In the genomic region with DNA sequence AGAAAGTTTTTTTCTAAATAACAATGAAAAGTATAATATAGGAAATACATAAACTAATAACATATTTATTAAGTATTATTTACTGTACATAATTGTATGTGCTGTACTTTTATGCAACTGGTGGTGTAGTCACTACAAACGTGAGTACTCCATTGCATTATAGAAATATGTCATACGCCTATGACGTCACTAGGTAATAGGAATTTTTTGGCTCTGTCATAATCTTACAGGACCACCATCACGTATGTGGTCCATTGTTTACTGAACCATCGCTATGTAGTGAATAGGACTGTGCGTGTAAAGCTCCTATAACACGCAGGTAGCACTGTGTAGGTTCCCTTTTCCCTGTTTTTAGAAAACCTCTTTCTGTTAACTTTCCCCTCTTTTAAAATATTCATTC, we compare ENCODE assay signal across 40 cellular contexts.
"Had no signal": no experiment of that assay in that cellular context is flagged by ENCODE, and none has a peak within 500 bp of the region (broad histone marks: within the 10 kb centered on the region; RNA-seq: fewer than 3 reads in every experiment).

No MANE protein-coding gene starts in this region.

- H3K27ac ChIP-seq: adrenal gland, ascending aorta, body of pancreas, brain microvascular endothelial cell, breast epithelium, cardiac muscle cell had no signal

- H3K4me3 Mint-ChIP-seq: activated naive CD4-positive, alpha-beta T cell treated with anti-CD3 and anti-CD28 coated beads for 36 hours; activated naive CD4-positive, alpha-beta T cell treated with anti-CD3 and anti-CD28 coated beads, Interleukin-2, amount 10 ng/mL, durations not matched to agents 7 days and 5 days; activated naive CD4-positive, alpha-beta T cell treated with anti-CD3 and anti-CD28 coated beads, Interleukin-2, amount 50 U/mL, for 24 hours; activated naive CD8-positive, alpha-beta T cell; activated naive CD8-positive, alpha-beta T cell treated with anti-CD3 and anti-CD28 coated beads for 36 hours; activated naive CD8-positive, alpha-beta T cell treated with anti-CD3 and anti-CD28 coated beads, Interleukin-2, amount 10 ng/mL, durations not matched to agents 7 days and 5 days; activated naive CD8-positive, alpha-beta T cell treated with anti-CD3 and anti-CD28 coated beads, Interleukin-2, amount 50 U/mL, for 24 hours; activated T-cell treated with anti-CD3 and anti-CD28 coated beads, Interleukin-2, amount 50 U/mL, for 24 hours; activated T-cell treated with anti-CD3 and anti-CD28 coated beads, Interleukin-2, amount 50 U/mL, for 4 hours; activated T-cell treated with anti-CD3 and anti-CD28 coated beads, Interleukin-2, amount 50 U/mL, for 72 hours; activated T-helper 1 cell treated with anti-CD3 and anti-CD28 coated beads, Interleukin-12 subunit alpha, Interleukin-12 subunit beta, Interleukin-2, Interleukin-4 antibody, amounts not matched to agents 30 ng/mL and 10 ng/mL and 1 ng/mL, durations not matched to agents 14 hours and 24 hours and 36 hours; activated T-helper 17 cell treated with anti-CD3 and anti-CD28 coated beads, Interleukin-2, amount 50 U/mL, for 72 hours; brain; central memory CD8-positive, alpha-beta T cell had no signal

- H3K4me1 ChIP-seq: adrenal gland, ascending aorta, body of pancreas, breast epithelium had no signal

- H3K27ac Mint-ChIP-seq: activated naive CD4-positive, alpha-beta T cell treated with anti-CD3 and anti-CD28 coated beads for 36 hours; activated naive CD4-positive, alpha-beta T cell treated with anti-CD3 and anti-CD28 coated beads, Interleukin-2, amount 10 ng/mL, durations not matched to agents 7 days and 5 days; activated naive CD4-positive, alpha-beta T cell treated with anti-CD3 and anti-CD28 coated beads, Interleukin-2, amount 50 U/mL, for 24 hours; activated naive CD4-positive, alpha-beta T cell treated with anti-CD3 and anti-CD28 coated beads, Interleukin-2, amount 50 U/mL, for 72 hours; activated naive CD8-positive, alpha-beta T cell; activated naive CD8-positive, alpha-beta T cell treated with anti-CD3 and anti-CD28 coated beads for 36 hours; activated naive CD8-positive, alpha-beta T cell treated with anti-CD3 and anti-CD28 coated beads, Interleukin-2, amount 10 ng/mL, durations not matched to agents 7 days and 5 days; activated naive CD8-positive, alpha-beta T cell treated with anti-CD3 and anti-CD28 coated beads, Interleukin-2, amount 50 U/mL, for 24 hours; activated T-cell treated with anti-CD3 and anti-CD28 coated beads, Interleukin-2, amount 50 U/mL, for 24 hours; activated T-cell treated with anti-CD3 and anti-CD28 coated beads, Interleukin-2, amount 50 U/mL, for 72 hours; activated T-helper 1 cell treated with anti-CD3 and anti-CD28 coated beads, Interleukin-12 subunit alpha, Interleukin-12 subunit beta, Interleukin-2, Interleukin-4 antibody, amounts not matched to agents 30 ng/mL and 10 ng/mL and 1 ng/mL, durations not matched to agents 14 hours and 24 hours and 36 hours; activated T-helper 17 cell treated with anti-CD3 and anti-CD28 coated beads, Interleukin-2, amount 50 U/mL, for 72 hours; activated T-helper 2 cell treated with anti-CD3 and anti-CD28 coated beads, Interferon-gamma antibody, Interleukin-2, Interleukin-4, amounts not matched to agents 10 μg/mL and 5 μg/mL and 100 μg/mL, durations not matched to agents 14 hours and 24 hours and 36 hours; brain had no signal

- FAIRE-seq: astrocyte, bronchial epithelial cell had no signal

- H3K36me3 Mint-ChIP-seq: activated naive CD4-positive, alpha-beta T cell treated with anti-CD3 and anti-CD28 coated beads, Interleukin-2, amount 10 ng/mL, durations not matched to agents 7 days and 5 days; activated naive CD4-positive, alpha-beta T cell treated with anti-CD3 and anti-CD28 coated beads, Interleukin-2, amount 50 U/mL, for 24 hours; activated naive CD4-positive, alpha-beta T cell treated with anti-CD3 and anti-CD28 coated beads, Interleukin-2, amount 50 U/mL, for 72 hours; activated naive CD8-positive, alpha-beta T cell; activated naive CD8-positive, alpha-beta T cell treated with anti-CD3 and anti-CD28 coated beads for 36 hours; activated naive CD8-positive, alpha-beta T cell treated with anti-CD3 and anti-CD28 coated beads, Interleukin-2, amount 10 ng/mL, durations not matched to agents 7 days and 5 days; brain had no signal

- H3K9me3 ChIP-seq: adrenal gland, ascending aorta, body of pancreas, breast epithelium had no signal

- H3K4me1 Mint-ChIP-seq: activated naive CD4-positive, alpha-beta T cell treated with anti-CD3 and anti-CD28 coated beads, Interleukin-2, amount 10 ng/mL, durations not matched to agents 7 days and 5 days; activated naive CD4-positive, alpha-beta T cell treated with anti-CD3 and anti-CD28 coated beads, Interleukin-2, amount 50 U/mL, for 24 hours; activated naive CD8-positive, alpha-beta T cell treated with anti-CD3 and anti-CD28 coated beads for 36 hours; activated naive CD8-positive, alpha-beta T cell treated with anti-CD3 and anti-CD28 coated beads, Interleukin-2, amount 10 ng/mL, durations not matched to agents 7 days and 5 days; activated naive CD8-positive, alpha-beta T cell treated with anti-CD3 and anti-CD28 coated beads, Interleukin-2, amount 50 U/mL, for 24 hours; activated T-helper 17 cell treated with anti-CD3 and anti-CD28 coated beads, Interleukin-2, amount 50 U/mL, for 72 hours; brain; central memory CD8-positive, alpha-beta T cell had no signal

- H3K36me3 ChIP-seq: adrenal gland, ascending aorta, brain microvascular endothelial cell, breast epithelium, cardiac muscle cell had no signal

- H3K27me3 Mint-ChIP-seq: activated naive CD4-positive, alpha-beta T cell treated with anti-CD3 and anti-CD28 coated beads, Interleukin-2, amount 10 ng/mL, durations not matched to agents 7 days and 5 days; activated naive CD4-positive, alpha-beta T cell treated with anti-CD3 and anti-CD28 coated beads, Interleukin-2, amount 50 U/mL, for 24 hours; activated naive CD8-positive, alpha-beta T cell; activated naive CD8-positive, alpha-beta T cell treated with anti-CD3 and anti-CD28 coated beads, Interleukin-2, amount 10 ng/mL, durations not matched to agents 7 days and 5 days; activated naive CD8-positive, alpha-beta T cell treated with anti-CD3 and anti-CD28 coated beads, Interleukin-2, amount 50 U/mL, for 24 hours; activated T-cell treated with anti-CD3 and anti-CD28 coated beads, Interleukin-2, amount 50 U/mL, for 24 hours; activated T-helper 17 cell treated with anti-CD3 and anti-CD28 coated beads, Interleukin-2, amount 50 U/mL, for 72 hours; central memory CD8-positive, alpha-beta T cell had no signal

- ATAC-seq: activated naive CD4-positive, alpha-beta T cell treated with anti-CD3 and anti-CD28 coated beads, Interleukin-2, amount 50 U/mL, for 72 hours; activated naive CD8-positive, alpha-beta T cell treated with anti-CD3 and anti-CD28 coated beads, Interleukin-2, amount 50 U/mL, for 24 hours; activated T-cell treated with anti-CD3 and anti-CD28 coated beads, Interleukin-2, amount 50 U/mL, for 4 hours; activated T-cell treated with anti-CD3 and anti-CD28 coated beads, Interleukin-2, amount 50 U/mL, for 72 hours; activated T-helper 17 cell treated with anti-CD3 and anti-CD28 coated beads, Interleukin-2, amount 50 U/mL, for 72 hours; body of pancreas had no signal

- H3K9me3 Mint-ChIP-seq: activated naive CD4-positive, alpha-beta T cell treated with anti-CD3 and anti-CD28 coated beads, Interleukin-2, amount 10 ng/mL, durations not matched to agents 7 days and 5 days; activated T-helper 1 cell treated with anti-CD3 and anti-CD28 coated beads, Interleukin-12 subunit alpha, Interleukin-12 subunit beta, Interleukin-2, Interleukin-4 antibody, amounts not matched to agents 30 ng/mL and 10 ng/mL and 1 ng/mL, durations not matched to agents 14 hours and 24 hours and 36 hours; activated T-helper 17 cell treated with anti-CD3 and anti-CD28 coated beads, Interleukin-2, amount 50 U/mL, for 72 hours; activated T-helper 2 cell treated with anti-CD3 and anti-CD28 coated beads, Interferon-gamma antibody, Interleukin-2, Interleukin-4, amounts not matched to agents 10 μg/mL and 5 μg/mL and 100 μg/mL, durations not matched to agents 14 hours and 24 hours and 36 hours had no signal

- H3K27me3 ChIP-seq: adrenal gland, ascending aorta, body of pancreas, brain microvascular endothelial cell, breast epithelium had no signal

- DNase-seq: activated effector memory CD4-positive, alpha-beta T cell treated with anti-CD3 and anti-CD28 coated beads, Interleukin-2, amount 50 U/mL, for 16 hours; activated effector memory CD4-positive, alpha-beta T cell treated with Interleukin-2 at 50 U/mL for 16 hours; activated gamma-delta T cell; activated gamma-delta T cell treated with Interleukin-2 at 50 U/mL for 16 hours; activated naive CD4-positive, alpha-beta T cell; activated naive CD4-positive, alpha-beta T cell treated with anti-CD3 and anti-CD28 coated beads for 36 hours; activated naive CD4-positive, alpha-beta T cell treated with anti-CD3 and anti-CD28 coated beads, Interleukin-2, amount 10 ng/mL, durations not matched to agents 7 days and 5 days; activated naive CD4-positive, alpha-beta T cell treated with anti-CD3 and anti-CD28 coated beads, Interleukin-2, amount 50 U/mL, for 16 hours; activated naive CD4-positive, alpha-beta T cell treated with Interleukin-2 at 50 U/mL for 16 hours; activated naive CD8-positive, alpha-beta T cell treated with anti-CD3 and anti-CD28 coated beads for 36 hours; activated naive CD8-positive, alpha-beta T cell treated with anti-CD3 and anti-CD28 coated beads, Interleukin-2, amount 10 ng/mL, durations not matched to agents 7 days and 5 days; activated naive CD8-positive, alpha-beta T cell treated with anti-CD3 and anti-CD28 coated beads, Interleukin-2, amount 50 U/mL, for 24 hours; activated T-cell treated with anti-CD3 and anti-CD28 coated beads, Interleukin-2, amount 50 U/mL, for 1 hour; activated T-cell treated with anti-CD3 and anti-CD28 coated beads, Interleukin-2, amount 50 U/mL, for 24 hours; activated T-cell treated with anti-CD3 and anti-CD28 coated beads, Interleukin-2, amount 50 U/mL, for 4 hours; activated T-cell treated with anti-CD3 and anti-CD28 coated beads, Interleukin-2, amount 50 U/mL, for 48 hours; activated T-cell treated with anti-CD3 and anti-CD28 coated beads, Interleukin-2, amount 50 U/mL, for 72 hours; adrenal gland; amniotic stem cell; amygdala; anterior cingulate cortex; aorta; body of pancreas; brain microvascular endothelial cell; caudate nucleus; central memory CD4-positive, alpha-beta T cell; cerebellar nuclear complex had no signal

- H3K4me3 ChIP-seq: adrenal gland, ascending aorta, body of pancreas, breast epithelium, cardiac muscle cell had no signal
